Comparison of ENCODE assay signal across 29 cellular contexts in the genomic region with DNA sequence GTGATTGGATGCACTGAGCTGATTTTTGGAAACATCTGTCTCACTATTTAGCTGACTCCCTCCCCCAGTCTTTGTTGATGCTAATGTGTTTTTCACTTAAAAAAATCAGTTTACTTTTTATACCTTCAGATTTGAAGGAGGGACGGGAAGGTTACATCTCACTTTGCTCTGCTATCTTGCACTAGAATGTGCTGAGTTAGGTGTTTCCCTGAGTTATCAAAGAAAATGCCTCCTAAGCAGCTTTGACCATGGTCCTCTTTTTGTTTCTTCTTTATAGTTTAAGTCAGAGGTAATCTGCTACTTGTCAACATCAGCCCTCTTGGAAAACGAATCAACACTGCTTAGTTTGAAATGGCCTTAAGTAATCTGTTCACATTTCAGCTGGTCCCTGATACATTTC.
"Had no signal": no experiment of that assay in that cellular context is flagged by ENCODE, and none has a peak within 500 bp of the region (broad histone marks: within the 10 kb centered on the region; RNA-seq: fewer than 3 reads in every experiment).

No MANE protein-coding gene starts in this region.

- H3K27me3 Mint-ChIP-seq: stimulated activated memory B cell treated with anti-CD40 and anti-IgM and Interleukin-4, amounts not matched to agents 10 μg/mL and 1 μg/mL and 100 μg/mL, for 72 hours; stimulated activated naive B cell treated with anti-CD40 and anti-IgM and Interleukin-4, amounts not matched to agents 10 μg/mL and 1 μg/mL and 100 μg/mL, for 72 hours; stimulated activated naive CD8-positive, alpha-beta T cell treated with anti-CD3 and anti-CD28 coated beads, Interleukin-15, amount 100 ng/mL, for 72 hours; stimulated activated naive CD8-positive, alpha-beta T cell treated with anti-CD3 and anti-CD28 coated beads, Interleukin-15, Interleukin-2, amounts not matched to agents 100 ng/mL and 50 ng/mL, for 24 hours; type B pancreatic cell had no signal

- H3K27ac Mint-ChIP-seq: stimulated activated effector memory CD8-positive, alpha-beta T cell treated with anti-CD3 and anti-CD28 coated beads, Interleukin-12 subunit alpha, Interleukin-12 subunit beta, amount 100 ng/mL, for 72 hours; stimulated activated memory B cell treated with anti-CD40 and anti-IgM and Interleukin-4, amounts not matched to agents 10 μg/mL and 1 μg/mL and 100 μg/mL, for 72 hours; stimulated activated naive B cell treated with anti-CD40 and anti-IgM and Interleukin-4, amounts not matched to agents 10 μg/mL and 1 μg/mL and 100 μg/mL, for 72 hours; stimulated activated naive CD8-positive, alpha-beta T cell treated with anti-CD3 and anti-CD28 coated beads, Interleukin-15, amount 100 ng/mL, for 72 hours; stimulated activated naive CD8-positive, alpha-beta T cell treated with anti-CD3 and anti-CD28 coated beads, Interleukin-15, Interleukin-2, amounts not matched to agents 100 ng/mL and 50 ng/mL, for 24 hours; type B pancreatic cell had no signal

- H3K9me3 ChIP-seq: testis, thoracic aorta, thyroid gland, upper lobe of right lung, uterus, vagina had no signal

- H3K4me1 Mint-ChIP-seq: stimulated activated effector memory CD8-positive, alpha-beta T cell treated with anti-CD3 and anti-CD28 coated beads, Interleukin-12 subunit alpha, Interleukin-12 subunit beta, amount 100 ng/mL, for 72 hours; stimulated activated memory B cell treated with anti-CD40 and anti-IgM and Interleukin-4, amounts not matched to agents 10 μg/mL and 1 μg/mL and 100 μg/mL, for 72 hours; stimulated activated naive B cell treated with anti-CD40 and anti-IgM and Interleukin-4, amounts not matched to agents 10 μg/mL and 1 μg/mL and 100 μg/mL, for 72 hours; stimulated activated naive CD8-positive, alpha-beta T cell treated with anti-CD3 and anti-CD28 coated beads, Interleukin-15, amount 100 ng/mL, for 72 hours had no signal

- H3K36me3 ChIP-seq: stomach, suprapubic skin, thoracic aorta, thyroid gland, tibial artery, tibial nerve, transverse colon, upper lobe of left lung, upper lobe of right lung, uterus, vagina had no signal

- H3K9me3 Mint-ChIP-seq: type B pancreatic cell had no signal

- H3K27ac ChIP-seq: stomach, suprapubic skin, testis, thoracic aorta, thyroid gland, tibial artery, tibial nerve, transverse colon, upper lobe of left lung, upper lobe of right lung, uterus, vagina had no signal

- H3K4me1 ChIP-seq: stomach, suprapubic skin, testis, thyroid gland, tibial artery, tibial nerve, transverse colon, upper lobe of left lung, upper lobe of right lung, uterus, vagina had no signal

- H3K27me3 ChIP-seq: stomach, suprapubic skin, testis, thyroid gland, tibial artery, tibial nerve, transverse colon, upper lobe of left lung, upper lobe of right lung, uterus, vagina had no signal

- DNase-seq: stimulated activated CD4-positive, alpha-beta T cell treated with anti-CD3 and anti-CD28 coated beads, Interleukin-2, amount 100 ng/mL, for 48 hours; stimulated activated CD4-positive, alpha-beta T cell treated with anti-CD3 and anti-CD28 coated beads, Interleukin-4, amount 100 ng/mL, for 1 hour; stimulated activated CD4-positive, alpha-beta T cell treated with anti-CD3 and anti-CD28 coated beads, Interleukin-4, amount 100 ng/mL, for 24 hours; stimulated activated CD4-positive, alpha-beta T cell treated with anti-CD3 and anti-CD28 coated beads, Interleukin-4, amount 100 ng/mL, for 4 hours; stimulated activated CD8-positive, alpha-beta memory T cell treated with anti-CD3 and anti-CD28 coated beads, Interleukin-4, amount 100 ng/mL, for 48 hours; stimulated activated naive B cell treated with anti-CD40 and anti-IgM and Interleukin-4, amounts not matched to agents 10 μg/mL and 1 μg/mL and 100 μg/mL, for 72 hours; stimulated activated naive CD4-positive, alpha-beta T cell; stimulated activated naive CD4-positive, alpha-beta T cell treated with Interleukin-2 at 50 U/mL for 16 hours; stimulated activated naive CD8-positive, alpha-beta T cell treated with anti-CD3 and anti-CD28 coated beads, Interleukin-15, amount 100 ng/mL, for 72 hours; stimulated activated naive CD8-positive, alpha-beta T cell treated with anti-CD3 and anti-CD28 coated beads, Interleukin-15, Interleukin-2, amounts not matched to agents 100 U/mL and 50 U/mL, for 24 hours; stomach; substantia nigra; testis; thyroid gland; tibial artery; transverse colon; trophoblast cell; upper lobe of left lung; upper lobe of right lung; uterus had no signal

- H3K4me3 ChIP-seq: stomach, suprapubic skin, testis, thoracic aorta, thyroid gland, tibial artery, tibial nerve, transverse colon, upper lobe of left lung, upper lobe of right lung, uterus, vagina had no signal

- ATAC-seq: stimulated activated effector memory CD8-positive, alpha-beta T cell treated with anti-CD3 and anti-CD28 coated beads, Interleukin-12 subunit alpha, Interleukin-12 subunit beta, amount 100 ng/mL, for 72 hours; stimulated activated memory B cell treated with anti-CD40 and anti-IgM and Interleukin-4, amounts not matched to agents 10 μg/mL and 1 μg/mL and 100 μg/mL, for 72 hours; stimulated activated naive B cell treated with anti-CD40 and anti-IgM and Interleukin-4, amounts not matched to agents 10 μg/mL and 1 μg/mL and 100 μg/mL, for 72 hours; stimulated activated naive CD8-positive, alpha-beta T cell treated with anti-CD3 and anti-CD28 coated beads, Interleukin-15, amount 100 ng/mL, for 72 hours; stimulated activated naive CD8-positive, alpha-beta T cell treated with anti-CD3 and anti-CD28 coated beads, Interleukin-15, Interleukin-2, amounts not matched to agents 100 U/mL and 50 U/mL, for 24 hours; upper lobe of right lung had no signal

- H3K4me3 Mint-ChIP-seq: stimulated activated effector memory CD8-positive, alpha-beta T cell treated with anti-CD3 and anti-CD28 coated beads, Interleukin-12 subunit alpha, Interleukin-12 subunit beta, amount 100 ng/mL, for 72 hours; stimulated activated memory B cell treated with anti-CD40 and anti-IgM and Interleukin-4, amounts not matched to agents 10 μg/mL and 1 μg/mL and 100 μg/mL, for 72 hours; stimulated activated naive B cell treated with anti-CD40 and anti-IgM and Interleukin-4, amounts not matched to agents 10 μg/mL and 1 μg/mL and 100 μg/mL, for 72 hours; stimulated activated naive CD8-positive, alpha-beta T cell treated with anti-CD3 and anti-CD28 coated beads, Interleukin-15, amount 100 ng/mL, for 72 hours; stimulated activated naive CD8-positive, alpha-beta T cell treated with anti-CD3 and anti-CD28 coated beads, Interleukin-15, Interleukin-2, amounts not matched to agents 100 ng/mL and 50 ng/mL, for 24 hours; type B pancreatic cell had no signal

- FAIRE-seq: urothelium cell line had no signal

- H3K36me3 Mint-ChIP-seq: stimulated activated effector memory CD8-positive, alpha-beta T cell treated with anti-CD3 and anti-CD28 coated beads, Interleukin-12 subunit alpha, Interleukin-12 subunit beta, amount 100 ng/mL, for 72 hours; stimulated activated memory B cell treated with anti-CD40 and anti-IgM and Interleukin-4, amounts not matched to agents 10 μg/mL and 1 μg/mL and 100 μg/mL, for 72 hours; stimulated activated naive B cell treated with anti-CD40 and anti-IgM and Interleukin-4, amounts not matched to agents 10 μg/mL and 1 μg/mL and 100 μg/mL, for 72 hours; type B pancreatic cell had no signal
